ENCODE assay signal across 8 cellular contexts in the genomic region with DNA sequence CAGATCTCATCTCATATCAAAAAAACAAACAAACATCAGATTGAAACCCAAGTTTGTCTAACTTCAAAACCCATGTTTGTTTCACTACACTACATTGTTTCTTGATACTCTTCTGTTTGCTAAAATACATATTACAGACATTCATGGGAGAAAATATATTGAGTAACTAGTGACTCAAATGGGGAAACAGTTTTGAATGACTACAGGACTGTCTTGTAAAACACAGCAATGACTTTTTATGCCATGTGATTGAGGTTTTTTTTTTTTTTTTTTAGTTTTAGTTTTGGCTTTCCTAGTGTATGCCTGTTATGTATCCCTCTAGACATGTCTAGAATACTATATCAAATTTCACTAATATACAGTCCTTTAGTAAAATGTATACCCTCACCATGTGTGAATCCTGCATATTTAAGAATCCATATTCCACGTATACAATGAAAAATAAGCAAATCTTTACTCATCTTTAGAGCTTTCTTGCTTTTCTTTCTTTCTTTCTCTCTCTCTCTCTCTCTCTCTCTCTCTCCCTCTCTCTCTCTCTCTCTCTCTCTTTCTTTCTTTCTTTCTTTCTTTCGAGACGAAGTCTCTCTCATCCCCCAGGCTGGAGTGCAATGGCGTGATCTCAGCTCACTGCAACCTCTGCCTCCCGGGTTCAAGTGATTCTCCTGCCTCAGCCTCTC.
A peak's percentile ranks its signal among the peaks of the same experiment; 100 is the strongest.
DNase-seq lines count a peak whose midpoint lies in the region; ATAC-seq and TF ChIP-seq lines count a peak whose summit lies in the region.

No MANE protein-coding gene starts in this region.

- DNase-seq in GM12864 (ENCODE audit: low read depth) (peak; percentile 51), NB4 (ENCODE audit: low read depth) (peak; percentile 41), foreskin fibroblast (peak; percentile 41 to 66), MM.1S (no peak), NCI-H2081 treated with DMSO at 0.1 percent for 48 hours (lab: John Stamatoyannopoulos, UW) (no peak), NCI-H1105 (lab: John Stamatoyannopoulos, UW) (no peak)
- DNase-seq in stimulated activated CD4-positive, alpha-beta T cell treated with anti-CD3 and anti-CD28 coated beads, Interleukin-12 subunit alpha, Interleukin-12 subunit beta, amount 100 ng/mL, for 4 hours: no peak

- H3K4me3 ChIP-seq in GM12864 (ENCODE audit: low read depth, low read length): no peak overlapping the region
- H3K4me3 ChIP-seq in NB4 (ENCODE audit: low read depth, low read length): no peak overlapping the region
- H3K4me3 ChIP-seq in foreskin fibroblast (ENCODE audit: low read depth in 1 of 2, low read length in 2 of 2): no peak overlapping the region
- H3K4me3 ChIP-seq in MM.1S (ENCODE audit: low read length): no peak overlapping the region

- H3K9me3 ChIP-seq in MM.1S (replicated peaks; ENCODE audit: insufficient read depth, low read length): no peaks in the 10 kb centered on the region

- H3K4me1 ChIP-seq in MM.1S (ENCODE audit: low read length): no peaks in the 10 kb centered on the region

- H3K27me3 ChIP-seq in MM.1S (replicated peaks; ENCODE audit: insufficient read depth, low read length): no peaks in the 10 kb centered on the region

- no peak for TF ChIP-seq POLR2A in NB4 (IDR thresholded peaks at IDR 0.05; ENCODE audit: extremely low read depth, insufficient read length)

- H3K27ac ChIP-seq in MM.1S (ENCODE audit: low read length): no peak overlapping the region

- no peak for TF ChIP-seq CTCF in GM12864 (IDR thresholded peaks at IDR 0.05; ENCODE audit: low read depth, low read length, missing control alignments)
- no peak for TF ChIP-seq CTCF in NB4 (IDR thresholded peaks at IDR 0.05; ENCODE audit: low read depth, low read length)
- TF ChIP-seq CTCF in foreskin fibroblast (IDR thresholded peaks at IDR 0.05; ENCODE audit: low read depth, low read length): no peak
- no peak for TF ChIP-seq CTCF in MM.1S (IDR thresholded peaks at IDR 0.05; ENCODE audit: low read length)

- peak; percentile 38 for ATAC-seq in GM21423 (IDR thresholded peaks at IDR 0.05; ENCODE audit: unreplicated experiment)

- H3K4me2 ChIP-seq in MM.1S (ENCODE audit: low read depth, low read length): no peak overlapping the region

- no peak overlapping the region for H3K9ac ChIP-seq in MM.1S (ENCODE audit: low read length)

- H3K9me2 ChIP-seq in MM.1S (replicated peaks; ENCODE audit: insufficient read depth, low read length): no peaks in the 10 kb centered on the region

- H3F3A ChIP-seq in MM.1S (ENCODE audit: insufficient read depth, low read length): no peaks in the 10 kb centered on the region

- H3K36me3 ChIP-seq in MM.1S (replicated peaks; ENCODE audit: insufficient read depth, low read length): no peaks in the 10 kb centered on the region

- H4K20me1 ChIP-seq in MM.1S (ENCODE audit: insufficient read depth, low read length): no peaks in the 10 kb centered on the region

- no peak overlapping the region for H2AFZ ChIP-seq in MM.1S (ENCODE audit: low read length)

- H3K79me2 ChIP-seq in MM.1S (ENCODE audit: low read length): no peaks in the 10 kb centered on the region

Comparison
In these comparisons a context has a peak if more than half of its experiments do, and no peak if none do; other contexts are left out.
1. DNase-seq: peak in GM12864 (single experiment), NB4 (single experiment) and foreskin fibroblast (2 of 2); none in MM.1S (single experiment), NCI-H2081 treated with DMSO at 0.1 percent for 48 hours (single experiment), NCI-H1105 (single experiment) and stimulated activated CD4-positive, alpha-beta T cell treated with anti-CD3 and anti-CD28 coated beads, Interleukin-12 subunit alpha, Interleukin-12 subunit beta, amount 100 ng/mL, for 4 hours (single experiment).